Comparison of ENCODE assay signal across 22 cellular contexts in genomic region chr7:45670227-45670626, GRCh38.
DNase-seq lines count a peak whose midpoint lies in the region; ATAC-seq, FAIRE-seq and TF ChIP-seq lines count a peak whose summit lies in the region.
"Had no signal": no experiment of that assay in that cellular context is flagged by ENCODE, and none has a peak within 500 bp of the region (broad histone marks: within the 10 kb centered on the region; RNA-seq: fewer than 3 reads in every experiment).

No MANE protein-coding gene starts in this region.

- CTCF ChIA-PET in HepG2 (lab: Yijun Ruan, JAX; ENCODE audit: low intra/inter-chr PET ratio, low total read pairs): no interaction called here

- H3K4me1 ChIP-seq in right lobe of liver (peaks cover 0 to 4% (median 0%) of the 10 kb centered on the region in 4 donors), HepG2 (ENCODE audit: insufficient read depth, low read length) (no peaks in the 10 kb centered on the region), upper lobe of right lung (no peaks in the 10 kb centered on the region)
- H3K4me1 ChIP-seq: BLaER1 treated with 17β-estradiol and CSF1 and Interleukin-3, amounts not matched to agents 10 nM and 100 nM had no signal

- no peak for TF ChIP-seq CTCF in right lobe of liver (IDR thresholded peaks at IDR 0.05)
- TF ChIP-seq CTCF in HepG2 (CRISPR knock-in tag; IDR thresholded peaks at IDR 0.05): no peak
- no peak for TF ChIP-seq CTCF in bronchial epithelial cell (IDR thresholded peaks at IDR 0.05; ENCODE audit: insufficient read depth, low read length, severe bottlenecking)
- TF ChIP-seq CTCF in upper lobe of right lung (IDR thresholded peaks at IDR 0.05): no peak

- DNase-seq in right lobe of liver: peak in 1 of 3 donors; percentile 47
- no peak for DNase-seq in HepG2 (ENCODE audit: low spot score)
- no peak for DNase-seq in bronchial epithelial cell (ENCODE audit: low read depth)
- peak; percentile 53 for DNase-seq in mesenteric fat pad (ENCODE audit: low spot score)
- peak; percentile 38 for DNase-seq in upper lobe of right lung
- no peak for DNase-seq in retina
- DNase-seq in COR-L47 (lab: John Stamatoyannopoulos, UW): no peak
- no peak for DNase-seq in T-helper 2 cell
- DNase-seq: CD8-positive, alpha-beta memory T cell; HFFc6; MM.1S; NCI-H1092; NCI-H146; NCI-H2029 treated with DMSO at 0.1 percent for 48 hours; NCI-H2171 treated with DMSO at 0.1 percent for 48 hours; NCI-H446 treated with DMSO at 0.1 percent for 48 hours; NK-92 treated with Interleukin-12 subunit alpha and Interleukin-12 subunit beta, amount 100 ng/mL, for 24 hours; SHP77 had no signal

- no peak for TF ChIP-seq POLR2A in right lobe of liver (IDR thresholded peaks at IDR 0.05)
- no peak for TF ChIP-seq POLR2A in HepG2 (IDR thresholded peaks at IDR 0.05; ENCODE audit: insufficient read depth in 1 of 2, low read depth in 2 of 2, low read length in 2 of 2)

- no peak overlapping the region for H2AFZ ChIP-seq in HepG2 (ENCODE audit: low read length)

- ATAC-seq in right lobe of liver (peak in 3 of 4 donors; percentile 36 to 80 (median 58)), HepG2 (no peak), upper lobe of right lung (peak; percentile 10)

- intact Hi-C loops in right lobe of liver (cut with DNase I): no loop called here
- intact Hi-C loops in HepG2 (cut with micrococcal nuclease; ENCODE audit: unreplicated experiment): no loop called here
- intact Hi-C loops in upper lobe of right lung (cut with DNase I): no loop called here

- no TSS peak for BruUV-seq in HepG2 (replicated peaks; lab: Mats Ljungman, UMichigan)

- FAIRE-seq in HepG2 (lab: Jason Lieb, UNC) (no peak), bronchial epithelial cell (lab: Jason Lieb, UNC) (peak; percentile 80)
- FAIRE-seq: D721Med, H54 had no signal

- no peaks in the 10 kb centered on the region for H3K36me3 ChIP-seq in right lobe of liver
- no peaks in the 10 kb centered on the region for H3K36me3 ChIP-seq in HepG2 (replicated peaks in 1 of 2; ENCODE audit: control insufficient read depth in 1 of 2, insufficient read depth in 2 of 2, low read length in 2 of 2)
- no peaks in the 10 kb centered on the region for H3K36me3 ChIP-seq in bronchial epithelial cell (ENCODE audit: control insufficient read depth, insufficient read depth, low read length)
- H3K36me3 ChIP-seq in upper lobe of right lung: no peaks in the 10 kb centered on the region
- H3K36me3 ChIP-seq: BLaER1 treated with 17β-estradiol and CSF1 and Interleukin-3, amounts not matched to agents 10 nM and 100 nM had no signal

- no peak overlapping the region for H3K9ac ChIP-seq in HepG2 (ENCODE audit: insufficient read depth, low read depth, low read length)
- H3K9ac ChIP-seq: BLaER1 treated with 17β-estradiol and CSF1 and Interleukin-3, amounts not matched to agents 10 nM and 100 nM had no signal

- H3K9me3 ChIP-seq in right lobe of liver (no peaks in the 10 kb centered on the region), HepG2 (ENCODE audit: low read length) (0 out of 2 replicates have a peak, but pooled peaks cover 3% of the 10 kb centered on the region), upper lobe of right lung (no peaks in the 10 kb centered on the region)

- POLR2A ChIA-PET in HepG2 (lab: Yijun Ruan, JAX): no interaction called here

- no peaks in the 10 kb centered on the region for H3K79me2 ChIP-seq in HepG2 (ENCODE audit: insufficient read depth, low read length)

- TF ChIP-seq EP300 in HepG2 (IDR thresholded peaks at IDR 0.05; ENCODE audit: low read depth in 2 of 2, low read length in 2 of 2) (no peak), HepG2 (CRISPR knock-in tag; IDR thresholded peaks at IDR 0.05; ENCODE audit: borderline replicate concordance) (no peak)

- H3K27me3 ChIP-seq in right lobe of liver (no peaks in the 10 kb centered on the region), HepG2 (ENCODE audit: control insufficient read depth in 1 of 2, insufficient read depth in 2 of 2, low read length in 2 of 2) (no peaks in the 10 kb centered on the region), bronchial epithelial cell (ENCODE audit: control insufficient read depth, insufficient read depth, low read length) (no peaks in the 10 kb centered on the region), upper lobe of right lung (no peaks in the 10 kb centered on the region)
- H3K27me3 ChIP-seq: BLaER1 treated with 17β-estradiol and CSF1 and Interleukin-3, amounts not matched to agents 10 nM and 100 nM had no signal

- 71% methylated on average over 2 of the region's 7 CpGs for WGBS in right lobe of liver (ENCODE audit: insufficient coverage, low coverage, low lambda C conversion rate, missing lambda C conversion rate)
- 50% methylated on average over 3 of the region's 7 CpGs for WGBS in HepG2 (ENCODE audit: low lambda C conversion rate)

- no peaks in the 10 kb centered on the region for H4K20me1 ChIP-seq in HepG2 (ENCODE audit: insufficient read depth, low read length)
- H4K20me1 ChIP-seq: BLaER1 treated with 17β-estradiol and CSF1 and Interleukin-3, amounts not matched to agents 10 nM and 100 nM had no signal

- no peak for TF ChIP-seq RAD21 in HepG2 (CRISPR knock-in tag; IDR thresholded peaks at IDR 0.05)

- H3K4me3 ChIP-seq in right lobe of liver (no peak overlapping the region), HepG2 (replicated peaks in 1 of 3; ENCODE audit: insufficient read depth in 1 of 3, low read depth in 2 of 3, low read length in 3 of 3) (no peak overlapping the region), bronchial epithelial cell (ENCODE audit: low read depth, low read length) (no peak overlapping the region), upper lobe of right lung (no peak overlapping the region)
- H3K4me3 ChIP-seq: BLaER1 treated with 17β-estradiol and CSF1 and Interleukin-3, amounts not matched to agents 10 nM and 100 nM; SK-N-MC had no signal

- no peak overlapping the region for H3K4me2 ChIP-seq in HepG2 (ENCODE audit: low read depth, low read length)
- H3K4me2 ChIP-seq: BLaER1 treated with 17β-estradiol and CSF1 and Interleukin-3, amounts not matched to agents 10 nM and 100 nM had no signal

- H3K27ac ChIP-seq in right lobe of liver: peak overlapping the region in 1 of 3 donors; percentile 0
- no peak overlapping the region for H3K27ac ChIP-seq in HepG2 (ENCODE audit: extremely low read length, insufficient read depth, low read length)
- no peak overlapping the region for H3K27ac ChIP-seq in upper lobe of right lung
- H3K27ac ChIP-seq: BLaER1 treated with 17β-estradiol and CSF1 and Interleukin-3, amounts not matched to agents 10 nM and 100 nM; SK-N-MC had no signal

- in situ Hi-C loops in HepG2 (cut with HindIII; ENCODE audit: extremely low pct_ligation_motif_present, low pct_unique_long_range_greater_than_20kb): no loop called here

TF ChIP-seq in HepG2, 621 proteins besides CTCF, POLR2A, EP300 and RAD21:
- TF ChIP-seq, protein P1, sequence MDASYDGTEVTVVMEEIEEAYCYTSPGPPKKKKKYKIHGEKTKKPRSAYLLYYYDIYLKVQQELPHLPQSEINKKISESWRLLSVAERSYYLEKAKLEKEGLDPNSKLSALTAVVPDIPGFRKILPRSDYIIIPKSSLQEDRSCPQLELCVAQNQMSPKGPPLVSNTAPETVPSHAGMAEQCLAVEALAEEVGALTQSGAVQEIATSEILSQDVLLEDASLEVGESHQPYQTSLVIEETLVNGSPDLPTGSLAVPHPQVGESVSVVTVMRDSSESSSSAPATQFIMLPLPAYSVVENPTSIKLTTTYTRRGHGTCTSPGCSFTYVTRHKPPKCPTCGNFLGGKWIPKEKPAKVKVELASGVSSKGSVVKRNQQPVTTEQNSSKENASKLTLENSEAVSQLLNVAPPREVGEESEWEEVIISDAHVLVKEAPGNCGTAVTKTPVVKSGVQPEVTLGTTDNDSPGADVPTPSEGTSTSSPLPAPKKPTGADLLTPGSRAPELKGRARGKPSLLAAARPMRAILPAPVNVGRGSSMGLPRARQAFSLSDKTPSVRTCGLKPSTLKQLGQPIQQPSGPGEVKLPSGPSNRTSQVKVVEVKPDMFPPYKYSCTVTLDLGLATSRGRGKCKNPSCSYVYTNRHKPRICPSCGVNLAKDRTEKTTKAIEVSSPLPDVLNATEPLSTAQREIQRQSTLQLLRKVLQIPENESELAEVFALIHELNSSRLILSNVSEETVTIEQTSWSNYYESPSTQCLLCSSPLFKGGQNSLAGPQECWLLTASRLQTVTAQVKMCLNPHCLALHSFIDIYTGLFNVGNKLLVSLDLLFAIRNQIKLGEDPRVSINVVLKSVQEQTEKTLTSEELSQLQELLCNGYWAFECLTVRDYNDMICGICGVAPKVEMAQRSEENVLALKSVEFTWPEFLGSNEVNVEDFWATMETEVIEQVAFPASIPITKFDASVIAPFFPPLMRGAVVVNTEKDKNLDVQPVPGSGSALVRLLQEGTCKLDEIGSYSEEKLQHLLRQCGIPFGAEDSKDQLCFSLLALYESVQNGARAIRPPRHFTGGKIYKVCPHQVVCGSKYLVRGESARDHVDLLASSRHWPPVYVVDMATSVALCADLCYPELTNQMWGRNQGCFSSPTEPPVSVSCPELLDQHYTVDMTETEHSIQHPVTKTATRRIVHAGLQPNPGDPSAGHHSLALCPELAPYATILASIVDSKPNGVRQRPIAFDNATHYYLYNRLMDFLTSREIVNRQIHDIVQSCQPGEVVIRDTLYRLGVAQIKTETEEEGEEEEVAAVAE (CRISPR knock-in tag; IDR thresholded peaks at IDR 0.05; ENCODE audit: borderline replicate concordance): no peak
- TF ChIP-seq RBAK (CRISPR knock-in tag; IDR thresholded peaks at IDR 0.05) (no peak), GTF2F1 (IDR thresholded peaks at IDR 0.05; ENCODE audit: low read length) (no peak), GTF3A (CRISPR knock-in tag; conservative IDR thresholded peaks at IDR 0.05) (no peak)

Comparison
In these comparisons a context has a peak if more than half of its experiments do, and no peak if none do; other contexts are left out.
1. DNase-seq: peak in mesenteric fat pad (single experiment) and upper lobe of right lung (single experiment); none in HepG2 (single experiment), bronchial epithelial cell (single experiment), retina (single experiment), COR-L47 (single experiment) and T-helper 2 cell (0 of 5).